ENCODE assay signal across 29 cellular contexts in genomic region chr21:37535130-37535529, GRCh38.
A peak's percentile ranks its signal among the peaks of the same experiment; 100 is the strongest.
DNase-seq lines count a peak whose midpoint lies in the region; ATAC-seq, FAIRE-seq and TF ChIP-seq lines count a peak whose summit lies in the region.
"Had no signal": no experiment of that assay in that cellular context is flagged by ENCODE, and none has a peak within 500 bp of the region (broad histone marks: within the 10 kb centered on the region; RNA-seq: fewer than 3 reads in every experiment).

No MANE protein-coding gene starts in this region.

- peaks cover 8% of the 10 kb centered on the region for H3K27me3 ChIP-seq in astrocyte (ENCODE audit: insufficient read depth, low read length)
- no peaks in the 10 kb centered on the region for H3K27me3 ChIP-seq in K562 (ENCODE audit: control insufficient read depth in 2 of 2, insufficient read depth in 2 of 2, low read length in 2 of 2)
- peaks cover 40% of the 10 kb centered on the region for H3K27me3 ChIP-seq in osteoblast (ENCODE audit: insufficient read depth, low read length)
- H3K27me3 ChIP-seq: BLaER1 treated with 17β-estradiol and CSF1 and Interleukin-3, amounts not matched to agents 10 nM and 100 nM had no signal

- H4K20me1 ChIP-seq in astrocyte (ENCODE audit: insufficient read depth, low read length) (no peaks in the 10 kb centered on the region), K562 (replicated peaks; ENCODE audit: control insufficient read depth, insufficient read depth, low read length) (no peaks in the 10 kb centered on the region), osteoblast (ENCODE audit: insufficient read depth, low read length) (no peaks in the 10 kb centered on the region)
- H4K20me1 ChIP-seq: BLaER1 treated with 17β-estradiol and CSF1 and Interleukin-3, amounts not matched to agents 10 nM and 100 nM had no signal

- H3K27ac ChIP-seq in astrocyte (ENCODE audit: low read depth, low read length) (no peak overlapping the region), K562 (ENCODE audit: extremely low read depth, low read depth, low read length) (no peak overlapping the region), osteoblast (ENCODE audit: low read depth, low read length) (no peak overlapping the region)
- H3K27ac ChIP-seq: BLaER1 treated with 17β-estradiol and CSF1 and Interleukin-3, amounts not matched to agents 10 nM and 100 nM; C4-2B had no signal

- peaks cover 6% of the 10 kb centered on the region for H3K4me1 ChIP-seq in astrocyte (ENCODE audit: insufficient read depth, low read length)
- H3K4me1 ChIP-seq in K562 (replicated peaks in 1 of 2; ENCODE audit: control insufficient read depth in 2 of 2, insufficient read depth in 2 of 2, low read length in 2 of 2): peaks cover 17 to 24% of the 10 kb centered on the region in 2 experiments
- H3K4me1 ChIP-seq in osteoblast (ENCODE audit: insufficient read depth, low read length): no peaks in the 10 kb centered on the region

- H3K36me3 ChIP-seq in astrocyte (ENCODE audit: insufficient read depth, low read length) (no peaks in the 10 kb centered on the region), K562 (ENCODE audit: control insufficient read depth, insufficient read depth, low read length) (no peaks in the 10 kb centered on the region), osteoblast (ENCODE audit: insufficient read depth, low read length) (no peaks in the 10 kb centered on the region)
- H3K36me3 ChIP-seq: BLaER1 treated with 17β-estradiol and CSF1 and Interleukin-3, amounts not matched to agents 10 nM and 100 nM had no signal

- no peak for ATAC-seq in K562
- ATAC-seq: GM12878 had no signal

- H3K9me3 Mint-ChIP-seq in astrocyte (ENCODE audit: unreplicated experiment) (peaks cover 17% of the 10 kb centered on the region), endothelial cell (ENCODE audit: unreplicated experiment) (no peaks in the 10 kb centered on the region), CD14-positive monocyte (peaks cover 0 to 15% (median 8%) of the 10 kb centered on the region in 7 donors)

- no peak overlapping the region for H3K9ac ChIP-seq in astrocyte (ENCODE audit: low read length)
- H3K9ac ChIP-seq in K562 (ENCODE audit: insufficient read depth in 1 of 2, low read depth in 2 of 2, low read length in 2 of 2): no peak overlapping the region
- H3K9ac ChIP-seq: BLaER1 treated with 17β-estradiol and CSF1 and Interleukin-3, amounts not matched to agents 10 nM and 100 nM had no signal

- no peak overlapping the region for H3K4me2 ChIP-seq in astrocyte (ENCODE audit: low read length)
- no peak overlapping the region for H3K4me2 ChIP-seq in K562 (ENCODE audit: insufficient read depth, low read length)
- H3K4me2 ChIP-seq in osteoblast (ENCODE audit: insufficient read depth, low read length): no peak overlapping the region

- TF ChIP-seq CTCF in astrocyte (IDR thresholded peaks at IDR 0.05; ENCODE audit: insufficient read depth, low read depth, low read length): no peak
- TF ChIP-seq CTCF in K562 (IDR thresholded peaks at IDR 0.05 in 2 of 3, conservative IDR thresholded peaks at IDR 0.05 in 1 of 3; ENCODE audit: insufficient read depth in 2 of 3, low read depth in 1 of 3, low read length in 3 of 3): no peak
- no peak for TF ChIP-seq CTCF in endothelial cell (IDR thresholded peaks at IDR 0.05; ENCODE audit: unreplicated experiment)
- no peak for TF ChIP-seq CTCF in osteoblast (IDR thresholded peaks at IDR 0.05; ENCODE audit: extremely low read depth, low read depth, low read length)
- no peak for TF ChIP-seq CTCF in lower leg skin (IDR thresholded peaks at IDR 0.05)
- no peak for TF ChIP-seq CTCF in CD14-positive monocyte (IDR thresholded peaks at IDR 0.05)

- intact Hi-C loops in K562 (cut with micrococcal nuclease) (no loop called here), lower leg skin (cut with DNase I; ENCODE audit: low total_unique reads) (no loop called here), CD14-positive monocyte (cut with micrococcal nuclease) (no loop called here)

- no peak for TF ChIP-seq RAD21 in K562 (CRISPR knock-in tag; conservative IDR thresholded peaks at IDR 0.05 in 1 of 2, IDR thresholded peaks at IDR 0.05 in 1 of 2)

- H3K36me3 Mint-ChIP-seq in astrocyte (ENCODE audit: low read depth, unreplicated experiment) (peaks cover 5% of the 10 kb centered on the region), endothelial cell (ENCODE audit: low read depth, unreplicated experiment) (peaks cover 9% of the 10 kb centered on the region), CD14-positive monocyte (no peaks in the 10 kb centered on the region)
- H3K36me3 Mint-ChIP-seq: CD4-positive, alpha-beta memory T cell had no signal

- H3K4me1 Mint-ChIP-seq in astrocyte (ENCODE audit: low read depth, unreplicated experiment) (peaks cover 8% of the 10 kb centered on the region), endothelial cell (ENCODE audit: unreplicated experiment) (no peaks in the 10 kb centered on the region), CD14-positive monocyte (no peaks in the 10 kb centered on the region)
- H3K4me1 Mint-ChIP-seq: B cell; CD4-positive, alpha-beta memory T cell; CD8-positive, alpha-beta memory T cell had no signal

- BruUV-seq in K562 (replicated peaks; lab: Mats Ljungman, UMichigan): no TSS peak

- H3K9me1 ChIP-seq in K562 (ENCODE audit: control insufficient read depth, insufficient read depth, low read length): no peaks in the 10 kb centered on the region

- no peak for DNase-seq in astrocyte (ENCODE audit: low read depth)
- no peak for DNase-seq in K562 (ENCODE audit: extremely low read depth in 1 of 4, low spot score in 3 of 4)
- no peak for DNase-seq in endothelial cell (ENCODE audit: low spot score)
- DNase-seq in osteoblast (ENCODE audit: insufficient read length, low spot score, missing footprints): peak; percentile 36
- no peak for DNase-seq in lower leg skin (ENCODE audit: low spot score in 2 of 2)
- DNase-seq in CD14-positive monocyte (ENCODE audit: low spot score): no peak
- DNase-seq in DMS 273 treated with DMSO at 0.1 percent for 48 hours (lab: John Stamatoyannopoulos, UW): no peak
- no peak for DNase-seq in D341Med (ENCODE audit: low spot score)
- DNase-seq: 8988T; ACHN; AML-193; CD4-positive, alpha-beta memory T cell; CD4-positive, CD25-positive, alpha-beta regulatory T cell; CD8-positive, alpha-beta memory T cell; COR-L47; DMS153; DMS53; DMS79; DND-41; EL; GDM1 had no signal

- no peak overlapping the region for H3K4me3 Mint-ChIP-seq in astrocyte (ENCODE audit: unreplicated experiment)
- no peak overlapping the region for H3K4me3 Mint-ChIP-seq in endothelial cell (ENCODE audit: unreplicated experiment)
- no peak overlapping the region for H3K4me3 Mint-ChIP-seq in CD14-positive monocyte
- H3K4me3 Mint-ChIP-seq: B cell; CD4-positive, alpha-beta memory T cell; CD4-positive, CD25-positive, alpha-beta regulatory T cell; CD8-positive, alpha-beta memory T cell had no signal

- POLR2A ChIA-PET in K562 (lab: Yijun Ruan, JAX): interaction anchor here (0.7 to 1.9 kb wide), 4 partner anchors 10 to 20 kb away, joined by 3 to 7 read pairs (median 6); no protein-coding TSS in a partner anchor

- H3K4me3 ChIP-seq in astrocyte (ENCODE audit: insufficient read depth, low read depth, low read length) (no peak overlapping the region), K562 (no peak overlapping the region), osteoblast (ENCODE audit: insufficient read depth, low read length) (no peak overlapping the region), lower leg skin (ENCODE audit: low read depth, poor library complexity, severe bottlenecking) (no peak overlapping the region)
- H3K4me3 ChIP-seq: BLaER1 treated with 17β-estradiol and CSF1 and Interleukin-3, amounts not matched to agents 10 nM and 100 nM; GM12878 had no signal

- H3K9me3 ChIP-seq in astrocyte (ENCODE audit: insufficient read depth, low read depth, low read length) (no peaks in the 10 kb centered on the region), K562 (replicated peaks; ENCODE audit: control insufficient read depth, insufficient read depth, low read depth, low read length) (peaks cover 10% of the 10 kb centered on the region), osteoblast (ENCODE audit: low read depth, low read length) (no peaks in the 10 kb centered on the region)

- CTCF ChIA-PET in K562 (lab: Yijun Ruan, JAX; ENCODE audit: low intra/inter-chr PET ratio): no interaction called here

- no peak for TF ChIP-seq EP300 in K562 (IDR thresholded peaks at IDR 0.05; ENCODE audit: low read length)

- FAIRE-seq in astrocyte (lab: Jason Lieb, UNC) (no peak), K562 (lab: Jason Lieb, UNC) (no peak)
- FAIRE-seq: A204.1, D721Med, GM12878, GM12892, GM18507 had no signal

- in situ Hi-C loops in K562 (cut with MboI): no loop called here

- H3K27ac Mint-ChIP-seq in astrocyte (ENCODE audit: unreplicated experiment) (peak overlapping the region; percentile 41), endothelial cell (ENCODE audit: unreplicated experiment) (peak overlapping the region; percentile 18), CD14-positive monocyte (no peak overlapping the region)
- H3K27ac Mint-ChIP-seq: B cell; CD4-positive, alpha-beta memory T cell; CD4-positive, CD25-positive, alpha-beta regulatory T cell; CD8-positive, alpha-beta memory T cell had no signal

- no peak for TF ChIP-seq POLR2A in K562 (conservative IDR thresholded peaks at IDR 0.05)
- no peak for TF ChIP-seq POLR2A in lower leg skin (IDR thresholded peaks at IDR 0.05)

- H3K79me2 ChIP-seq in astrocyte (ENCODE audit: insufficient read depth, low read length) (no peaks in the 10 kb centered on the region), K562 (ENCODE audit: control insufficient read depth, insufficient read depth, low read length) (no peaks in the 10 kb centered on the region), osteoblast (ENCODE audit: insufficient read depth, low read length) (no peaks in the 10 kb centered on the region)

- 69% methylated on average over 3 of the region's 3 CpGs for WGBS in K562 (ENCODE audit: insufficient coverage, low coverage, missing lambda C conversion rate)
- WGBS in lower leg skin, 2 donors: 89 to 92% methylated on average over 3 of the region's 3 CpGs

- H2AFZ ChIP-seq in astrocyte (ENCODE audit: low read depth, low read length): no peak overlapping the region
- H2AFZ ChIP-seq in K562 (ENCODE audit: low read depth, low read length): no peak overlapping the region
- no peak overlapping the region for H2AFZ ChIP-seq in osteoblast (ENCODE audit: low read length)

- peaks cover 3% of the 10 kb centered on the region for H3K27me3 Mint-ChIP-seq in astrocyte (ENCODE audit: low read depth, unreplicated experiment)
- H3K27me3 Mint-ChIP-seq in endothelial cell (ENCODE audit: unreplicated experiment): peaks cover 5% of the 10 kb centered on the region
- peaks cover 24 to 42% (median 38%) of the 10 kb centered on the region in 3 donors for H3K27me3 Mint-ChIP-seq in CD14-positive monocyte (ENCODE audit: low read depth in 3 of 3)

TF ChIP-seq in K562, 482 proteins besides CTCF, POLR2A, EP300 and RAD21:
- TF ChIP-seq ZNF12 (CRISPR knock-in tag; IDR thresholded peaks at IDR 0.05) (peak; percentile 93), CC2D1A (IDR thresholded peaks at IDR 0.05) (no peak)
TF ChIP-seq in K562: peak in this region for 1.

Comparison
In these comparisons a context has a peak if more than half of its experiments do, and no peak if none do; other contexts are left out.
1. H3K27ac Mint-ChIP-seq: peak in astrocyte (single experiment) and endothelial cell (single experiment); none in CD14-positive monocyte (0 of 7).